ENCODE assay signal across 2 cellular contexts in the genomic region with DNA sequence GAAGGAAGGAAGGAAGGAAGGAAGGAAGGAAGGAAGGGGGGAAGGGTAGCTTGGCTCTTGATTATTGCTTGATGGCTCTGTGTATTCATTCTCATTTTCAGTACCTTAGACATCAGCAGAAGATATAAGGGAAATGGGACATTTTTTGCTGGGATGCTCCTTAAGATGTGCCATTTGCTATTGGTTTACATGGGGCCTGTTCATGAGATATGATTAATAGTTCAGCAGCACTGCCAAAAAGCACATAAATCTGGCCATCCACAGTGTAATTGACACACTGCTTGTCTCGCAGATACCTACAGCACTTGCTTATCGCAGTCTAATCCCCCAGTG.
A peak's percentile ranks its signal among the peaks of the same experiment; 100 is the strongest.
TF ChIP-seq lines count a peak whose summit lies in the region.

No MANE protein-coding gene starts in this region.

TF ChIP-seq in GM23338, 12 proteins besides CTCF, POLR2A, EP300 and RAD21 (continued from another document):
- TF ChIP-seq, protein P1, sequence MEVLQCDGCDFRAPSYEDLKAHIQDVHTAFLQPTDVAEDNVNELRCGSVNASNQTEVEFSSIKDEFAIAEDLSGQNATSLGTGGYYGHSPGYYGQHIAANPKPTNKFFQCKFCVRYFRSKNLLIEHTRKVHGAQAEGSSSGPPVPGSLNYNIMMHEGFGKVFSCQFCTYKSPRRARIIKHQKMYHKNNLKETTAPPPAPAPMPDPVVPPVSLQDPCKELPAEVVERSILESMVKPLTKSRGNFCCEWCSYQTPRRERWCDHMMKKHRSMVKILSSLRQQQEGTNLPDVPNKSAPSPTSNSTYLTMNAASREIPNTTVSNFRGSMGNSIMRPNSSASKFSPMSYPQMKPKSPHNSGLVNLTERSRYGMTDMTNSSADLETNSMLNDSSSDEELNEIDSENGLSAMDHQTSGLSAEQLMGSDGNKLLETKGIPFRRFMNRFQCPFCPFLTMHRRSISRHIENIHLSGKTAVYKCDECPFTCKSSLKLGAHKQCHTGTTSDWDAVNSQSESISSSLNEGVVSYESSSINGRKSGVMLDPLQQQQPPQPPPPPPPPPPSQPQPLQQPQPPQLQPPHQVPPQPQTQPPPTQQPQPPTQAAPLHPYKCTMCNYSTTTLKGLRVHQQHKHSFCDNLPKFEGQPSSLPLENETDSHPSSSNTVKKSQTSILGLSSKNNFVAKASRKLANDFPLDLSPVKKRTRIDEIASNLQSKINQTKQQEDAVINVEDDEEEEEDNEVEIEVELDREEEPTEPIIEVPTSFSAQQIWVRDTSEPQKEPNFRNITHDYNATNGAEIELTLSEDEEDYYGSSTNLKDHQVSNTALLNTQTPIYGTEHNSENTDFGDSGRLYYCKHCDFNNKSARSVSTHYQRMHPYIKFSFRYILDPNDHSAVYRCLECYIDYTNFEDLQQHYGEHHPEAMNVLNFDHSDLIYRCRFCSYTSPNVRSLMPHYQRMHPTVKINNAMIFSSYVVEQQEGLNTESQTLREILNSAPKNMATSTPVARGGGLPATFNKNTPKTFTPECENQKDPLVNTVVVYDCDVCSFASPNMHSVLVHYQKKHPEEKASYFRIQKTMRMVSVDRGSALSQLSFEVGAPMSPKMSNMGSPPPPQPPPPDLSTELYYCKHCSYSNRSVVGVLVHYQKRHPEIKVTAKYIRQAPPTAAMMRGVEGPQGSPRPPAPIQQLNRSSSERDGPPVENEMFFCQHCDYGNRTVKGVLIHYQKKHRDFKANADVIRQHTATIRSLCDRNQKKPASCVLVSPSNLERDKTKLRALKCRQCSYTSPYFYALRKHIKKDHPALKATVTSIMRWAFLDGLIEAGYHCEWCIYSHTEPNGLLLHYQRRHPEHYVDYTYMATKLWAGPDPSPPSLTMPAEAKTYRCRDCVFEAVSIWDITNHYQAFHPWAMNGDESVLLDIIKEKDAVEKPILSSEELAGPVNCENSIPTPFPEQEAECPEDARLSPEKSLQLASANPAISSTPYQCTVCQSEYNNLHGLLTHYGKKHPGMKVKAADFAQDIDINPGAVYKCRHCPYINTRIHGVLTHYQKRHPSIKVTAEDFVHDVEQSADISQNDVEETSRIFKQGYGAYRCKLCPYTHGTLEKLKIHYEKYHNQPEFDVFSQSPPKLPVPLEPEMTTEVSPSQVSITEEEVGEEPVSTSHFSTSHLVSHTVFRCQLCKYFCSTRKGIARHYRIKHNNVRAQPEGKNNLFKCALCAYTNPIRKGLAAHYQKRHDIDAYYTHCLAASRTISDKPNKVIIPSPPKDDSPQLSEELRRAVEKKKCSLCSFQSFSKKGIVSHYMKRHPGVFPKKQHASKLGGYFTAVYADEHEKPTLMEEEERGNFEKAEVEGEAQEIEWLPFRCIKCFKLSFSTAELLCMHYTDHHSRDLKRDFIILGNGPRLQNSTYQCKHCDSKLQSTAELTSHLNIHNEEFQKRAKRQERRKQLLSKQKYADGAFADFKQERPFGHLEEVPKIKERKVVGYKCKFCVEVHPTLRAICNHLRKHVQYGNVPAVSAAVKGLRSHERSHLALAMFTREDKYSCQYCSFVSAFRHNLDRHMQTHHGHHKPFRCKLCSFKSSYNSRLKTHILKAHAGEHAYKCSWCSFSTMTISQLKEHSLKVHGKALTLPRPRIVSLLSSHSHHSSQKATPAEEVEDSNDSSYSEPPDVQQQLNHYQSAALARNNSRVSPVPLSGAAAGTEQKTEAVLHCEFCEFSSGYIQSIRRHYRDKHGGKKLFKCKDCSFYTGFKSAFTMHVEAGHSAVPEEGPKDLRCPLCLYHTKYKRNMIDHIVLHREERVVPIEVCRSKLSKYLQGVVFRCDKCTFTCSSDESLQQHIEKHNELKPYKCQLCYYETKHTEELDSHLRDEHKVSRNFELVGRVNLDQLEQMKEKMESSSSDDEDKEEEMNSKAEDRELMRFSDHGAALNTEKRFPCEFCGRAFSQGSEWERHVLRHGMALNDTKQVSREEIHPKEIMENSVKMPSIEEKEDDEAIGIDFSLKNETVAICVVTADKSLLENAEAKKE (CRISPR knock-in tag; IDR thresholded peaks at IDR 0.05) = no peak

TF ChIP-seq in K562, 482 proteins besides CTCF, POLR2A, EP300 and RAD21 (continued from another document):
- TF ChIP-seq ZKSCAN1 (IDR thresholded peaks at IDR 0.05; ENCODE audit: low read depth, low read length) = no peak
- TF ChIP-seq ILF3 (IDR thresholded peaks at IDR 0.05; ENCODE audit: borderline replicate concordance) = no peak
- TF ChIP-seq, protein P2, sequence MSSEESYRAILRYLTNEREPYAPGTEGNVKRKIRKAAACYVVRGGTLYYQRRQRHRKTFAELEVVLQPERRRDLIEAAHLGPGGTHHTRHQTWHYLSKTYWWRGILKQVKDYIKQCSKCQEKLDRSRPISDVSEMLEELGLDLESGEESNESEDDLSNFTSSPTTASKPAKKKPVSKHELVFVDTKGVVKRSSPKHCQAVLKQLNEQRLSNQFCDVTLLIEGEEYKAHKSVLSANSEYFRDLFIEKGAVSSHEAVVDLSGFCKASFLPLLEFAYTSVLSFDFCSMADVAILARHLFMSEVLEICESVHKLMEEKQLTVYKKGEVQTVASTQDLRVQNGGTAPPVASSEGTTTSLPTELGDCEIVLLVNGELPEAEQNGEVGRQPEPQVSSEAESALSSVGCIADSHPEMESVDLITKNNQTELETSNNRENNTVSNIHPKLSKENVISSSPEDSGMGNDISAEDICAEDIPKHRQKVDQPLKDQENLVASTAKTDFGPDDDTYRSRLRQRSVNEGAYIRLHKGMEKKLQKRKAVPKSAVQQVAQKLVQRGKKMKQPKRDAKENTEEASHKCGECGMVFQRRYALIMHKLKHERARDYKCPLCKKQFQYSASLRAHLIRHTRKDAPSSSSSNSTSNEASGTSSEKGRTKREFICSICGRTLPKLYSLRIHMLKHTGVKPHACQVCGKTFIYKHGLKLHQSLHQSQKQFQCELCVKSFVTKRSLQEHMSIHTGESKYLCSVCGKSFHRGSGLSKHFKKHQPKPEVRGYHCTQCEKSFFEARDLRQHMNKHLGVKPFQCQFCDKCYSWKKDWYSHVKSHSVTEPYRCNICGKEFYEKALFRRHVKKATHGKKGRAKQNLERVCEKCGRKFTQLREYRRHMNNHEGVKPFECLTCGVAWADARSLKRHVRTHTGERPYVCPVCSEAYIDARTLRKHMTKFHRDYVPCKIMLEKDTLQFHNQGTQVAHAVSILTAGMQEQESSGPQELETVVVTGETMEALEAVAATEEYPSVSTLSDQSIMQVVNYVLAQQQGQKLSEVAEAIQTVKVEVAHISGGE (CRISPR knock-in tag; IDR thresholded peaks at IDR 0.05) = no peak
- TF ChIP-seq, protein P3, sequence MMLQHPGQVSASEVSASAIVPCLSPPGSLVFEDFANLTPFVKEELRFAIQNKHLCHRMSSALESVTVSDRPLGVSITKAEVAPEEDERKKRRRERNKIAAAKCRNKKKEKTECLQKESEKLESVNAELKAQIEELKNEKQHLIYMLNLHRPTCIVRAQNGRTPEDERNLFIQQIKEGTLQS (IDR thresholded peaks at IDR 0.05) = no peak
- TF ChIP-seq, protein P3 (CRISPR knock-in tag; conservative IDR thresholded peaks at IDR 0.05) = no peak
- TF ChIP-seq, protein P4, sequence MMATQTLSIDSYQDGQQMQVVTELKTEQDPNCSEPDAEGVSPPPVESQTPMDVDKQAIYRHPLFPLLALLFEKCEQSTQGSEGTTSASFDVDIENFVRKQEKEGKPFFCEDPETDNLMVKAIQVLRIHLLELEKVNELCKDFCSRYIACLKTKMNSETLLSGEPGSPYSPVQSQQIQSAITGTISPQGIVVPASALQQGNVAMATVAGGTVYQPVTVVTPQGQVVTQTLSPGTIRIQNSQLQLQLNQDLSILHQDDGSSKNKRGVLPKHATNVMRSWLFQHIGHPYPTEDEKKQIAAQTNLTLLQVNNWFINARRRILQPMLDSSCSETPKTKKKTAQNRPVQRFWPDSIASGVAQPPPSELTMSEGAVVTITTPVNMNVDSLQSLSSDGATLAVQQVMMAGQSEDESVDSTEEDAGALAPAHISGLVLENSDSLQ (IDR thresholded peaks at IDR 0.05) = peak; percentile 63
- TF ChIP-seq SPI1 (IDR thresholded peaks at IDR 0.05; ENCODE audit: borderline replicate concordance, low read depth, low read length) = no peak
- TF ChIP-seq, protein P5, sequence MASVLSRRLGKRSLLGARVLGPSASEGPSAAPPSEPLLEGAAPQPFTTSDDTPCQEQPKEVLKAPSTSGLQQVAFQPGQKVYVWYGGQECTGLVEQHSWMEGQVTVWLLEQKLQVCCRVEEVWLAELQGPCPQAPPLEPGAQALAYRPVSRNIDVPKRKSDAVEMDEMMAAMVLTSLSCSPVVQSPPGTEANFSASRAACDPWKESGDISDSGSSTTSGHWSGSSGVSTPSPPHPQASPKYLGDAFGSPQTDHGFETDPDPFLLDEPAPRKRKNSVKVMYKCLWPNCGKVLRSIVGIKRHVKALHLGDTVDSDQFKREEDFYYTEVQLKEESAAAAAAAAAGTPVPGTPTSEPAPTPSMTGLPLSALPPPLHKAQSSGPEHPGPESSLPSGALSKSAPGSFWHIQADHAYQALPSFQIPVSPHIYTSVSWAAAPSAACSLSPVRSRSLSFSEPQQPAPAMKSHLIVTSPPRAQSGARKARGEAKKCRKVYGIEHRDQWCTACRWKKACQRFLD (CRISPR knock-in tag; IDR thresholded peaks at IDR 0.05) = 0 out of 2 replicates have a peak, but pooled peaks have one; percentile 38
- TF ChIP-seq, protein P6, sequence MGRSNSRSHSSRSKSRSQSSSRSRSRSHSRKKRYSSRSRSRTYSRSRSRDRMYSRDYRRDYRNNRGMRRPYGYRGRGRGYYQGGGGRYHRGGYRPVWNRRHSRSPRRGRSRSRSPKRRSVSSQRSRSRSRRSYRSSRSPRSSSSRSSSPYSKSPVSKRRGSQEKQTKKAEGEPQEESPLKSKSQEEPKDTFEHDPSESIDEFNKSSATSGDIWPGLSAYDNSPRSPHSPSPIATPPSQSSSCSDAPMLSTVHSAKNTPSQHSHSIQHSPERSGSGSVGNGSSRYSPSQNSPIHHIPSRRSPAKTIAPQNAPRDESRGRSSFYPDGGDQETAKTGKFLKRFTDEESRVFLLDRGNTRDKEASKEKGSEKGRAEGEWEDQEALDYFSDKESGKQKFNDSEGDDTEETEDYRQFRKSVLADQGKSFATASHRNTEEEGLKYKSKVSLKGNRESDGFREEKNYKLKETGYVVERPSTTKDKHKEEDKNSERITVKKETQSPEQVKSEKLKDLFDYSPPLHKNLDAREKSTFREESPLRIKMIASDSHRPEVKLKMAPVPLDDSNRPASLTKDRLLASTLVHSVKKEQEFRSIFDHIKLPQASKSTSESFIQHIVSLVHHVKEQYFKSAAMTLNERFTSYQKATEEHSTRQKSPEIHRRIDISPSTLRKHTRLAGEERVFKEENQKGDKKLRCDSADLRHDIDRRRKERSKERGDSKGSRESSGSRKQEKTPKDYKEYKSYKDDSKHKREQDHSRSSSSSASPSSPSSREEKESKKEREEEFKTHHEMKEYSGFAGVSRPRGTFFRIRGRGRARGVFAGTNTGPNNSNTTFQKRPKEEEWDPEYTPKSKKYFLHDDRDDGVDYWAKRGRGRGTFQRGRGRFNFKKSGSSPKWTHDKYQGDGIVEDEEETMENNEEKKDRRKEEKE (IDR thresholded peaks at IDR 0.05; ENCODE audit: borderline replicate concordance in 1 of 2, control insufficient read depth in 1 of 2, low read depth in 2 of 2, low read length in 1 of 2) = no peak
- no peak for TF ChIP-seq KLF13 (tag; IDR thresholded peaks at IDR 0.05; ENCODE audit: borderline replicate concordance, low read depth)
- TF ChIP-seq, protein P7, sequence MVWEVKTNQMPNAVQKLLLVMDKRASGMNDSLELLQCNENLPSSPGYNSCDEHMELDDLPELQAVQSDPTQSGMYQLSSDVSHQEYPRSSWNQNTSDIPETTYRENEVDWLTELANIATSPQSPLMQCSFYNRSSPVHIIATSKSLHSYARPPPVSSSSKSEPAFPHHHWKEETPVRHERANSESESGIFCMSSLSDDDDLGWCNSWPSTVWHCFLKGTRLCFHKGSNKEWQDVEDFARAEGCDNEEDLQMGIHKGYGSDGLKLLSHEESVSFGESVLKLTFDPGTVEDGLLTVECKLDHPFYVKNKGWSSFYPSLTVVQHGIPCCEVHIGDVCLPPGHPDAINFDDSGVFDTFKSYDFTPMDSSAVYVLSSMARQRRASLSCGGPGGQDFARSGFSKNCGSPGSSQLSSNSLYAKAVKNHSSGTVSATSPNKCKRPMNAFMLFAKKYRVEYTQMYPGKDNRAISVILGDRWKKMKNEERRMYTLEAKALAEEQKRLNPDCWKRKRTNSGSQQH (CRISPR knock-in tag; IDR thresholded peaks at IDR 0.05) = no peak
- no peak for TF ChIP-seq ZFP30 (CRISPR knock-in tag; IDR thresholded peaks at IDR 0.05; ENCODE audit: borderline replicate concordance)
- peak; percentile 75 for TF ChIP-seq MEIS2 (IDR thresholded peaks at IDR 0.05; ENCODE audit: partially characterized antibody)
- no peak for TF ChIP-seq ZNF140 (CRISPR knock-in tag; IDR thresholded peaks at IDR 0.05)
- no peak for TF ChIP-seq KHSRP (IDR thresholded peaks at IDR 0.05)
- TF ChIP-seq, protein P8, sequence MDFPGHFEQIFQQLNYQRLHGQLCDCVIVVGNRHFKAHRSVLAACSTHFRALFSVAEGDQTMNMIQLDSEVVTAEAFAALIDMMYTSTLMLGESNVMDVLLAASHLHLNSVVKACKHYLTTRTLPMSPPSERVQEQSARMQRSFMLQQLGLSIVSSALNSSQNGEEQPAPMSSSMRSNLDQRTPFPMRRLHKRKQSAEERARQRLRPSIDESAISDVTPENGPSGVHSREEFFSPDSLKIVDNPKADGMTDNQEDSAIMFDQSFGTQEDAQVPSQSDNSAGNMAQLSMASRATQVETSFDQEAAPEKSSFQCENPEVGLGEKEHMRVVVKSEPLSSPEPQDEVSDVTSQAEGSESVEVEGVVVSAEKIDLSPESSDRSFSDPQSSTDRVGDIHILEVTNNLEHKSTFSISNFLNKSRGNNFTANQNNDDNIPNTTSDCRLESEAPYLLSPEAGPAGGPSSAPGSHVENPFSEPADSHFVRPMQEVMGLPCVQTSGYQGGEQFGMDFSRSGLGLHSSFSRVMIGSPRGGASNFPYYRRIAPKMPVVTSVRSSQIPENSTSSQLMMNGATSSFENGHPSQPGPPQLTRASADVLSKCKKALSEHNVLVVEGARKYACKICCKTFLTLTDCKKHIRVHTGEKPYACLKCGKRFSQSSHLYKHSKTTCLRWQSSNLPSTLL (IDR thresholded peaks at IDR 0.05) = no peak
- TF ChIP-seq KDM4B (IDR thresholded peaks at IDR 0.05; ENCODE audit: borderline replicate concordance in 2 of 2, low read depth in 1 of 2) = no peak
- TF ChIP-seq, protein P9, sequence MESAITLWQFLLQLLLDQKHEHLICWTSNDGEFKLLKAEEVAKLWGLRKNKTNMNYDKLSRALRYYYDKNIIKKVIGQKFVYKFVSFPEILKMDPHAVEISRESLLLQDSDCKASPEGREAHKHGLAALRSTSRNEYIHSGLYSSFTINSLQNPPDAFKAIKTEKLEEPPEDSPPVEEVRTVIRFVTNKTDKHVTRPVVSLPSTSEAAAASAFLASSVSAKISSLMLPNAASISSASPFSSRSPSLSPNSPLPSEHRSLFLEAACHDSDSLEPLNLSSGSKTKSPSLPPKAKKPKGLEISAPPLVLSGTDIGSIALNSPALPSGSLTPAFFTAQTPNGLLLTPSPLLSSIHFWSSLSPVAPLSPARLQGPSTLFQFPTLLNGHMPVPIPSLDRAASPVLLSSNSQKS (CRISPR knock-in tag; IDR thresholded peaks at IDR 0.05) = no peak
- no peak for TF ChIP-seq POLR3G (IDR thresholded peaks at IDR 0.05; ENCODE audit: extremely low read depth, insufficient read length, insufficient replicate concordance)
- TF ChIP-seq FUS (optimal IDR thresholded peaks at IDR 0.05; ENCODE audit: low read depth, low read length) = no peak
- no peak for TF ChIP-seq CHD1 (IDR thresholded peaks at IDR 0.05; ENCODE audit: low read length)
- TF ChIP-seq CEBPB (tag; IDR thresholded peaks at IDR 0.05) = no peak
- TF ChIP-seq NONO (IDR thresholded peaks at IDR 0.05; ENCODE audit: low read depth in 2 of 2, low read length in 1 of 2) = no peak
- TF ChIP-seq ARID2 (IDR thresholded peaks at IDR 0.05) = no peak
- TF ChIP-seq NFE2 (IDR thresholded peaks at IDR 0.05; ENCODE audit: low read depth) = no peak
